1 cellular context compared by ENCODE assay signal in genomic region chr6:82045965-82046756, GRCh38.
TF ChIP-seq lines count a peak whose summit lies in the region.

No MANE protein-coding gene starts in this region.

TF ChIP-seq in IMR-90, 13 proteins besides CTCF, POLR2A, EP300 and RAD21 (continued from another document):
- TF ChIP-seq NFE2L2 (IDR thresholded peaks at IDR 0.05; ENCODE audit: low read depth, low read length): peak; percentile 70
